15 cellular contexts compared by ENCODE assay signal in the genomic region with DNA sequence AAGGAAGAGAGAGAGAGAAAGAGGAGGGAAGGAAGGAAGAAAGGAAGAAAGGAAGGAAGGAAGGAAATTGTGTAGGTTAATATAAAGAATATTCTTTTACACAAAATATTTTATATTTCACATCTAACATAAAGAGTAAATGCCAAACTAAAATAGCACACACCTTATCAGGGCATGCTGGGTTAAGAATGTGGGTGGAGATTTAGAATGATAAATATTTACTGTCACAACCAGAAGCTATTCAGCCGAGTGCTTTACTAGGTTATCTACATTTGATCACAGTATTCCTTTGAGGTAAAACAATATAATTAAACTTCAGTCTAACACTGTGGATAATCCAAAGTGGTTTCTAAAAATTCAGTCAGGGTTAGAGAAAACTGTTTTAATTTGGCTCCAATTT.
DNase-seq lines count a peak whose midpoint lies in the region; ATAC-seq and TF ChIP-seq lines count a peak whose summit lies in the region.
"Had no signal": no experiment of that assay in that cellular context is flagged by ENCODE, and none has a peak within 500 bp of the region (broad histone marks: within the 10 kb centered on the region; RNA-seq: fewer than 3 reads in every experiment).

No MANE protein-coding gene starts in this region.

- TF ChIP-seq POLR2A in Peyer's patch (IDR thresholded peaks at IDR 0.05): no peak

- no peak overlapping the region for H3K9ac ChIP-seq in smooth muscle cell (ENCODE audit: low read depth)

- WGBS in smooth muscle cell (ENCODE audit: low lambda C conversion rate): 19% methylated on average over 1 of the region's 1 CpG

- H3K9me3 ChIP-seq in KOPT-K1 (ENCODE audit: insufficient read depth, low read length, poor library complexity, severe bottlenecking) (no peaks in the 10 kb centered on the region), smooth muscle cell (replicated peaks; ENCODE audit: low read depth) (no peaks in the 10 kb centered on the region), Peyer's patch (no peaks in the 10 kb centered on the region)
- H3K9me3 ChIP-seq: heart left ventricle, MG63, vagina had no signal

- no peaks in the 10 kb centered on the region for H3K27me3 Mint-ChIP-seq in activated naive CD4-positive, alpha-beta T cell treated with anti-CD3 and anti-CD28 coated beads, Interleukin-2, amount 10 ng/mL, durations not matched to agents 7 days and 5 days
- H3K27me3 Mint-ChIP-seq in activated T-helper 17 cell treated with anti-CD3 and anti-CD28 coated beads, Interleukin-2, amount 50 U/mL, for 72 hours: no peaks in the 10 kb centered on the region

- peak overlapping the region; percentile 74 for H3K27ac ChIP-seq in KOPT-K1 (ENCODE audit: low read depth, low read length, poor library complexity, severe bottlenecking)
- H3K27ac ChIP-seq in smooth muscle cell (ENCODE audit: low read depth): no peak overlapping the region
- H3K27ac ChIP-seq in Peyer's patch: no peak overlapping the region
- H3K27ac ChIP-seq: heart left ventricle, vagina had no signal

- peaks cover 53% of the 10 kb centered on the region for H3K4me1 Mint-ChIP-seq in activated naive CD4-positive, alpha-beta T cell treated with anti-CD3 and anti-CD28 coated beads, Interleukin-2, amount 10 ng/mL, durations not matched to agents 7 days and 5 days
- H3K4me1 Mint-ChIP-seq in activated T-helper 17 cell treated with anti-CD3 and anti-CD28 coated beads, Interleukin-2, amount 50 U/mL, for 72 hours: no peaks in the 10 kb centered on the region

- TF ChIP-seq CTCF in smooth muscle cell (IDR thresholded peaks at IDR 0.05; ENCODE audit: borderline replicate concordance, insufficient read depth, poor library complexity, severe bottlenecking): no peak
- TF ChIP-seq CTCF in Peyer's patch (IDR thresholded peaks at IDR 0.05): no peak

- peak overlapping the region; percentile 55 for H3K4me3 Mint-ChIP-seq in activated naive CD4-positive, alpha-beta T cell treated with anti-CD3 and anti-CD28 coated beads, Interleukin-2, amount 10 ng/mL, durations not matched to agents 7 days and 5 days
- H3K4me3 Mint-ChIP-seq in activated T-helper 17 cell treated with anti-CD3 and anti-CD28 coated beads, Interleukin-2, amount 50 U/mL, for 72 hours: no peak overlapping the region

- no peaks in the 10 kb centered on the region for H3F3A ChIP-seq in smooth muscle cell (ENCODE audit: low read depth)

- peak overlapping the region; percentile 81 for H3K4me2 ChIP-seq in smooth muscle cell

- H3K27me3 ChIP-seq in smooth muscle cell (ENCODE audit: low read depth): no peaks in the 10 kb centered on the region
- H3K27me3 ChIP-seq in Peyer's patch: no peaks in the 10 kb centered on the region
- H3K27me3 ChIP-seq: heart left ventricle, MG63, vagina had no signal

- peak overlapping the region; percentile 85 for H3K27ac Mint-ChIP-seq in activated naive CD4-positive, alpha-beta T cell treated with anti-CD3 and anti-CD28 coated beads, Interleukin-2, amount 10 ng/mL, durations not matched to agents 7 days and 5 days
- peak overlapping the region in 1 of 2 donors; percentile 85 for H3K27ac Mint-ChIP-seq in activated naive CD4-positive, alpha-beta T cell treated with anti-CD3 and anti-CD28 coated beads, Interleukin-2, amount 50 U/mL, for 72 hours
- H3K27ac Mint-ChIP-seq in activated T-helper 17 cell treated with anti-CD3 and anti-CD28 coated beads, Interleukin-2, amount 50 U/mL, for 72 hours: peak overlapping the region; percentile 37

- H3K9me3 Mint-ChIP-seq in activated naive CD4-positive, alpha-beta T cell treated with anti-CD3 and anti-CD28 coated beads, Interleukin-2, amount 10 ng/mL, durations not matched to agents 7 days and 5 days: peaks cover 4% of the 10 kb centered on the region
- peaks cover 0 to 6% of the 10 kb centered on the region in 2 donors for H3K9me3 Mint-ChIP-seq in activated naive CD4-positive, alpha-beta T cell treated with anti-CD3 and anti-CD28 coated beads, Interleukin-2, amount 50 U/mL, for 72 hours
- H3K9me3 Mint-ChIP-seq in activated T-helper 17 cell treated with anti-CD3 and anti-CD28 coated beads, Interleukin-2, amount 50 U/mL, for 72 hours: peaks cover 4% of the 10 kb centered on the region

- H3K4me1 ChIP-seq in smooth muscle cell (ENCODE audit: low read depth): no peaks in the 10 kb centered on the region
- H3K4me1 ChIP-seq in Peyer's patch: no peaks in the 10 kb centered on the region
- H3K4me1 ChIP-seq: vagina had no signal

- CTCF ChIA-PET in activated naive CD4-positive, alpha-beta T cell treated with anti-CD3 and anti-CD28 coated beads, Interleukin-2, amount 10 ng/mL, durations not matched to agents 7 days and 5 days (lab: Charles Lee): no interaction called here

- no peak overlapping the region for H3K4me3 ChIP-seq in smooth muscle cell
- H3K4me3 ChIP-seq in Peyer's patch: no peak overlapping the region
- H3K4me3 ChIP-seq: MG63, vagina had no signal

- H2AFZ ChIP-seq in smooth muscle cell (ENCODE audit: low read depth): no peak overlapping the region

- no peak for ATAC-seq in activated naive CD4-positive, alpha-beta T cell treated with anti-CD3 and anti-CD28 coated beads, Interleukin-2, amount 50 U/mL, for 72 hours
- no peak for ATAC-seq in activated T-helper 17 cell treated with anti-CD3 and anti-CD28 coated beads, Interleukin-2, amount 50 U/mL, for 72 hours (replicated peaks)
- ATAC-seq: heart left ventricle had no signal

- H3K36me3 ChIP-seq in KOPT-K1 (ENCODE audit: insufficient read depth, low read length): no peaks in the 10 kb centered on the region
- no peaks in the 10 kb centered on the region for H3K36me3 ChIP-seq in smooth muscle cell (ENCODE audit: low read depth)
- no peaks in the 10 kb centered on the region for H3K36me3 ChIP-seq in Peyer's patch
- H3K36me3 ChIP-seq: heart left ventricle, vagina had no signal

- peaks cover 14% of the 10 kb centered on the region for H3K36me3 Mint-ChIP-seq in activated naive CD4-positive, alpha-beta T cell treated with anti-CD3 and anti-CD28 coated beads, Interleukin-2, amount 10 ng/mL, durations not matched to agents 7 days and 5 days
- no peaks in the 10 kb centered on the region for H3K36me3 Mint-ChIP-seq in activated naive CD4-positive, alpha-beta T cell treated with anti-CD3 and anti-CD28 coated beads, Interleukin-2, amount 50 U/mL, for 72 hours
- no peaks in the 10 kb centered on the region for H3K36me3 Mint-ChIP-seq in activated T-helper 17 cell treated with anti-CD3 and anti-CD28 coated beads, Interleukin-2, amount 50 U/mL, for 72 hours (ENCODE audit: low read depth)

- H4K20me1 ChIP-seq in smooth muscle cell (ENCODE audit: low read depth): no peaks in the 10 kb centered on the region

- no peak for DNase-seq in activated naive CD4-positive, alpha-beta T cell treated with anti-CD3 and anti-CD28 coated beads, Interleukin-2, amount 10 ng/mL, durations not matched to agents 7 days and 5 days
- no peak for DNase-seq in activated naive CD4-positive, alpha-beta T cell treated with anti-CD3 and anti-CD28 coated beads, Interleukin-2, amount 50 U/mL, for 72 hours (ENCODE audit: low spot score in 2 of 2)
- no peak for DNase-seq in smooth muscle cell (lab: John Stamatoyannopoulos, UW; ENCODE audit: unreplicated experiment)
- no peak for DNase-seq in DMS 273 treated with DMSO at 0.1 percent for 48 hours (lab: John Stamatoyannopoulos, UW)
- no peak for DNase-seq in Peyer's patch
- no peak for DNase-seq in kidney tubule cell (ENCODE audit: low spot score)
- DNase-seq: heart left ventricle, kidney, MG63, midbrain, NCI-H187, NCI-H510A treated with DMSO at 0.1 percent for 48 hours had no signal

- H3K79me2 ChIP-seq in smooth muscle cell (ENCODE audit: low read depth): no peaks in the 10 kb centered on the region
